Comparison of ENCODE assay signal across 12 cellular contexts in the genomic region with DNA sequence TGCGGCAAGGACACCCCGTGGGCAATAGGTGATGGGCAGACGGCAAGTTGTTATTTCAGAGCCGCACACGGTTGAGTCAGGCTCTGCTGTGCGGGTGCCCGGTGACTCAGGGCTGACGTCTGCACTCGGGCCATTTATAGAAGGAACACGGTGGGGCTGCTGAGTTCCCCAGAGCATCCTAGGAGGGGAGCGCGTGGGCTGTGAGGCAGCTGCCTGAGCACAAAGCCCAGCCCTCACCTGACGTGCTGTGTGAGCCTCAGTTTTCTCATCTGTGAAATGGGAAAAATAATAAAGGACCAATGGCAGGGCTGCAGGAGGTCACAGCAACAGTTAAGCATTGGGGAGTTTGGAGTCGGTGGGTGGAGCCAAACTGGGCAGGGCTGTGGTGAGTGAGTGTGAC. TPM values are rescaled to one million over a fixed set of nuclear protein-coding genes. Genes with fewer than 3 reads are reported as not detected.
DNase-seq lines count a peak whose midpoint lies in the region; ATAC-seq and TF ChIP-seq lines count a peak whose summit lies in the region.
"Had no signal": no experiment of that assay in that cellular context is flagged by ENCODE, and none has a peak within 500 bp of the region (broad histone marks: within the 10 kb centered on the region; RNA-seq: fewer than 3 reads in every experiment).

No MANE protein-coding gene starts in this region.

- H3K36me3 ChIP-seq in GM06990 (ENCODE audit: control insufficient read depth, insufficient read depth, low read length), result no peaks in the 10 kb centered on the region
- H3K36me3 ChIP-seq: SJCRH30, uterus had no signal

- no TSS peak for BruUV-seq in Calu3 (replicated peaks; lab: Mats Ljungman, UMichigan)

- no peak for ATAC-seq in GM18861 (IDR thresholded peaks at IDR 0.05; ENCODE audit: unreplicated experiment)

- TF ChIP-seq CTCF in GM06990 (IDR thresholded peaks at IDR 0.05; ENCODE audit: insufficient read depth, low read length, poor library complexity, severe bottlenecking) (no peak), Calu3 (IDR thresholded peaks at IDR 0.05; ENCODE audit: unreplicated experiment) (no peak)

- peaks cover 9% of the 10 kb centered on the region for H3K27me3 Mint-ChIP-seq in Calu3 (ENCODE audit: unreplicated experiment)

- no peaks in the 10 kb centered on the region for H3K9me3 Mint-ChIP-seq in Calu3 (ENCODE audit: low read depth, unreplicated experiment)
- H3K9me3 Mint-ChIP-seq: endodermal cell had no signal

- intact Hi-C loops in Calu3 (cut with micrococcal nuclease; ENCODE audit: unreplicated experiment), result no loop called here

- DNase-seq in GM06990 (ENCODE audit: extremely low read depth, insufficient read length) (peak; percentile 56), NCI-H226 (peak; percentile 67), brain pericyte (ENCODE audit: low read depth, low spot score) (peak; percentile 72), occipital lobe (lab: John Stamatoyannopoulos, UW) (peak; percentile 59), COR-L47 (lab: John Stamatoyannopoulos, UW) (no peak), Calu3 (no peak)
- DNase-seq in activated CD4-positive, alpha-beta T cell treated with anti-CD3 and anti-CD28 coated beads for 1 hour, result no peak
- DNase-seq: endodermal cell, midbrain, SJCRH30 had no signal

- no peak overlapping the region for H3K27ac Mint-ChIP-seq in Calu3 (ENCODE audit: unreplicated experiment)
- H3K27ac Mint-ChIP-seq: endodermal cell had no signal

- H3K36me3 Mint-ChIP-seq in Calu3 (ENCODE audit: insufficient read depth, unreplicated experiment), result peaks cover 5% of the 10 kb centered on the region

- no peaks in the 10 kb centered on the region; the same call in none of the 2 replicates for H3K27me3 ChIP-seq in GM06990 (replicated peaks; ENCODE audit: control insufficient read depth, insufficient read depth, low read length)
- H3K27me3 ChIP-seq: SJCRH30, uterus had no signal

- CTCF ChIA-PET in Calu3 (lab: Charles Lee), result no interaction called here

- no peaks in the 10 kb centered on the region for H3K4me1 Mint-ChIP-seq in Calu3 (ENCODE audit: low read depth, unreplicated experiment)
- H3K4me1 Mint-ChIP-seq: endodermal cell had no signal

- no peak overlapping the region for H3K4me3 Mint-ChIP-seq in Calu3 (ENCODE audit: low read depth, unreplicated experiment)
- H3K4me3 Mint-ChIP-seq: endodermal cell had no signal

- no peak overlapping the region for H3K4me3 ChIP-seq in GM06990 (replicated peaks; ENCODE audit: low read depth, low read length)
- H3K4me3 ChIP-seq: SJCRH30, uterus had no signal

RNA-seq across cellular contexts. Expression of gene RHOD, which starts 11.3 kb away (rescaled TPM):
- not detected for total RNA-seq in occipital lobe
- total RNA-seq in Calu3 (2022), result 24.1 and 24.7 TPM in 2 replicates
- total RNA-seq: SJCRH30 had no signal

RNA-seq across cellular contexts. Expression of gene SYT12, which starts 22.4 kb away (rescaled TPM):
- total RNA-seq in occipital lobe, result 0.62 TPM
- 6.2 and 6.4 TPM in 2 replicates for total RNA-seq in Calu3 (2022)

Comparison
In these comparisons a context has a peak if more than half of its experiments do, and no peak if none do; other contexts are left out.
1. DNase-seq: peak in GM06990 (single experiment), NCI-H226 (single experiment), brain pericyte (single experiment) and occipital lobe (single experiment); none in COR-L47 (single experiment), activated CD4-positive, alpha-beta T cell treated with anti-CD3 and anti-CD28 coated beads for 1 hour (single experiment) and Calu3 (single experiment).
2. RNA of gene RHOD, which starts 11.3 kb away (total RNA-seq): 24.1 to 24.7 TPM in Calu3; not detected in occipital lobe (single experiment); every median in the first group is over 10 times any median in the second.